1 cellular context compared by ENCODE assay signal in the genomic region with DNA sequence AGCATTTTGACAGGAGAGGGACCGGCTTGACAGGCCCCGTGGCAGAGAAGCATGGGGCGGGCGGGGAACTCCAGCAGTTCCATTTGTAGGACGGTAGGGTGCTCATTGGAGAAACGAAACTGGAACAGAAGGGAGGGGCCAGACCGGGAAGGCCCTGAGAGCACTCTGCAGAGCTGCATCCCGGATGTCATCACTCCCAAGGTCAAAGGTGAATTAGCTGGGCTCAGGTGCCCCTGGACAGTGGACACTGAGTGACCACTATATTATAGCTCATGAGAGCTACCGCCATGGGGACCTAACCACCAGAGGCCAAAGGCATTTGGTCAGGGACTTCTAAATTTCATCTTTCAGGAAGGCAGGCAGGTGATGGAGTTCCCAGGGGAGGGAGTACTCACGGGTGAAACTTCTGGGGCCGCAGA.
TF ChIP-seq lines count a peak whose summit lies in the region.

No MANE protein-coding gene starts in this region.

TF ChIP-seq in endothelial cell of umbilical vein, 7 proteins besides CTCF, POLR2A, EP300 and RAD21:
- TF ChIP-seq GATA2 (IDR thresholded peaks at IDR 0.05; ENCODE audit: insufficient read depth, insufficient read length, low read depth, low read length) (no peak), FOS (IDR thresholded peaks at IDR 0.05; ENCODE audit: borderline replicate concordance, insufficient read depth, low read length) (no peak), MYC (IDR thresholded peaks at IDR 0.05; ENCODE audit: low read depth, low read length) (no peak), JUN (IDR thresholded peaks at IDR 0.05; ENCODE audit: borderline replicate concordance, insufficient read depth, insufficient read length, low read depth) (no peak), POLR2AphosphoS5 (IDR thresholded peaks at IDR 0.05; ENCODE audit: insufficient read depth, low read depth, low read length) (no peak), MAX (IDR thresholded peaks at IDR 0.05; ENCODE audit: insufficient read depth, insufficient read length) (no peak), EZH2 (IDR thresholded peaks at IDR 0.05; ENCODE audit: borderline replicate concordance, low read depth, low read length, severe bottlenecking) (no peak)
